Comparison of ENCODE assay signal across 1 cellular context in genomic region chr2:176106636-176107539, GRCh38.
A peak's percentile ranks its signal among the peaks of the same experiment; 100 is the strongest.
TF ChIP-seq lines count a peak whose summit lies in the region.

HOXD11 (plus strand) TSS chr2:176107280; CDS start chr2:176107356, 76 bp downstream.

TF ChIP-seq in HEK293, 187 proteins besides CTCF, POLR2A, EP300 and RAD21 (continued from another document and continues in another):
- TF ChIP-seq PATZ1 (tag by site-specific recombination; IDR thresholded peaks at IDR 0.05) (no peak; the same call in none of the 2 replicates), YY2 (tag by site-specific recombination; IDR thresholded peaks at IDR 0.05) (no peak), ZNF660 (tag by site-specific recombination; IDR thresholded peaks at IDR 0.05) (0 out of 2 replicates have a peak, but pooled peaks have one; percentile 42), ELK4 (IDR thresholded peaks at IDR 0.05; ENCODE audit: borderline replicate concordance, low read depth, low read length) (no peak), ZNF26 (tag by site-specific recombination; IDR thresholded peaks at IDR 0.05) (no peak), ZNF10 (tag by site-specific recombination; IDR thresholded peaks at IDR 0.05) (no peak; the same call in 1 of the 2 replicates), ZNF600 (tag by site-specific recombination; IDR thresholded peaks at IDR 0.05) (peak; percentile 56), ZBTB6 (tag by site-specific recombination; IDR thresholded peaks at IDR 0.05) (peak; percentile 97), ZNF362 (tag by site-specific recombination; IDR thresholded peaks at IDR 0.05) (no peak), ZNF266 (tag by site-specific recombination; IDR thresholded peaks at IDR 0.05; ENCODE audit: low read depth) (no peak), YY1 (tag by site-specific recombination; IDR thresholded peaks at IDR 0.05) (0 out of 2 replicates have a peak, but pooled peaks have one; percentile 32), HOXD13 (CRISPR knock-in tag; IDR thresholded peaks at IDR 0.05; ENCODE audit: borderline replicate concordance) (no peak), ZNF843 (tag by site-specific recombination; IDR thresholded peaks at IDR 0.05) (peak; percentile 84), ZNF335 (tag by site-specific recombination; conservative IDR thresholded peaks at IDR 0.05) (0 out of 2 replicates have a peak, but pooled peaks have one; percentile 30), ZNF274 (IDR thresholded peaks at IDR 0.05; ENCODE audit: low read length) (no peak), ZNF274 (tag by site-specific recombination; IDR thresholded peaks at IDR 0.05; ENCODE audit: borderline replicate concordance) (no peak), RBAK (tag by site-specific recombination; IDR thresholded peaks at IDR 0.05) (no peak), ZBTB20 (tag by site-specific recombination; IDR thresholded peaks at IDR 0.05) (peak; percentile 42; the same call in 1 of the 2 replicates), SP7 (tag by site-specific recombination; IDR thresholded peaks at IDR 0.05) (peak; percentile 81), ZNF433 (tag by site-specific recombination; IDR thresholded peaks at IDR 0.05; ENCODE audit: low read depth) (no peak), ZBTB48 (tag by site-specific recombination; IDR thresholded peaks at IDR 0.05) (no peak), ZNF350 (tag by site-specific recombination; IDR thresholded peaks at IDR 0.05) (no peak), KLF16 (tag by site-specific recombination; IDR thresholded peaks at IDR 0.05) (peak; percentile 32; the same call in 1 of the 2 replicates), ZNF645 (tag by site-specific recombination; IDR thresholded peaks at IDR 0.05) (0 out of 2 replicates have a peak, but pooled peaks have one; percentile 21), IKZF3 (tag by site-specific recombination; IDR thresholded peaks at IDR 0.05) (peak; percentile 83; the same call in 1 of the 2 replicates), ZSCAN4 (tag by site-specific recombination; IDR thresholded peaks at IDR 0.05) (no peak), ZNF548 (tag by site-specific recombination; IDR thresholded peaks at IDR 0.05) (no peak), ZNF549 (tag by site-specific recombination; IDR thresholded peaks at IDR 0.05) (no peak), ZNF146 (tag by site-specific recombination; IDR thresholded peaks at IDR 0.05) (no peak), ZNF518A (tag by site-specific recombination; conservative IDR thresholded peaks at IDR 0.05; ENCODE audit: low read depth) (no peak), ZBTB44 (tag by site-specific recombination; IDR thresholded peaks at IDR 0.05) (peak; percentile 36), BCL6B (tag by site-specific recombination; IDR thresholded peaks at IDR 0.05) (no peak), SCRT2 (tag by site-specific recombination; IDR thresholded peaks at IDR 0.05) (peak; percentile 97), ZNF837 (tag by site-specific recombination; IDR thresholded peaks at IDR 0.05) (0 out of 2 replicates have a peak, but pooled peaks have one; percentile 49), ZNF366 (tag by site-specific recombination; conservative IDR thresholded peaks at IDR 0.05) (no peak), ZNF510 (tag by site-specific recombination; IDR thresholded peaks at IDR 0.05; ENCODE audit: insufficient replicate concordance) (no peak), ZNF48 (tag by site-specific recombination; IDR thresholded peaks at IDR 0.05) (no peak), ZNF140 (tag by site-specific recombination; IDR thresholded peaks at IDR 0.05) (no peak), ZEB2 (tag by site-specific recombination; IDR thresholded peaks at IDR 0.05) (peak; percentile 92), ZNF223 (tag by site-specific recombination; IDR thresholded peaks at IDR 0.05) (no peak), ZNF19 (tag by site-specific recombination; IDR thresholded peaks at IDR 0.05; ENCODE audit: low read depth) (no peak), PRDM6 (tag by site-specific recombination; IDR thresholded peaks at IDR 0.05) (peak; percentile 75), ZBTB17 (tag by site-specific recombination; IDR thresholded peaks at IDR 0.05) (peak; percentile 73)
